In the genomic region with DNA sequence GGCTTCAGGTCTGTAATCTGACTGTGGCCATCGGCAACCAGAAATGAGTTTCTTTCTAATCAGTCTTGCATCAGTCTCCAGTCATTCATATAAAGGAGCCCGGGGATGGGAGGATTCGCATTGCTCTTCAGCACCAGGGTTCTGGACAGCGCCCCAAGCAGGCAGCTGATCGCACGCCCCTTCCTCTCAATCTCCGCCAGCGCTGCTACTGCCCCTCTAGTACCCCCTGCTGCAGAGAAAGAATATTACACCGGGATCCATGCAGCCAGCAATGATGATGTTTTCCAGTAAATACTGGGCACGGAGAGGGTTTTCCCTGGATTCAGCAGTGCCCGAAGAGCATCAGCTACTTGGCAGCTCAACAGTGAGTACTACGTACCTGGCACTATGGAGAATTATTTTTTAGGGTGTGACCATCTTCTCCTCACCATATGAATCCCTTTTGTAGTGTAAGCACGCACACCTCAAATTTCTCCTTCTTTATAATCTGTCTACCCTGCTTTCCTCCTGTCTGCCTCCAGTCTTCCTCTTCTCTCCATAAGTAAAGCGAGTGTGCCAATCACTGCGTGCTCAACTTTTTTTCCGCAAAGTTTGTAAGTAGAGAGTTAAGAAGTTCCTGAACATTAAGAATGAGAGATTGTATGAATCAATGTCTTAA, we compare ENCODE assay signal across 1 cellular context.
TF ChIP-seq lines count a peak whose summit lies in the region.

Gene TPH2 (plus strand): TSS at position 118 of the 658 bp plus-strand sequence. CDS start 142 bp downstream, at position 260.

TF ChIP-seq in WTC11, 78 proteins besides CTCF, POLR2A, EP300 and RAD21 (continued from another document and continues in another):
- TF ChIP-seq ATF6 (CRISPR knock-in tag; IDR thresholded peaks at IDR 0.05) (no peak), EMX1 (CRISPR knock-in tag; IDR thresholded peaks at IDR 0.05) (no peak), IRF1 (CRISPR knock-in tag; IDR thresholded peaks at IDR 0.05) (no peak; the same call in 1 of the 2 replicates), ARID4B (CRISPR knock-in tag; IDR thresholded peaks at IDR 0.05; ENCODE audit: borderline replicate concordance) (peak; percentile 98), TEAD4 (CRISPR knock-in tag; IDR thresholded peaks at IDR 0.05) (peak; percentile 77; the same call in 1 of the 2 replicates), TCF7 (CRISPR knock-in tag; IDR thresholded peaks at IDR 0.05; ENCODE audit: low read depth) (no peak), ZNF121 (CRISPR knock-in tag; IDR thresholded peaks at IDR 0.05) (no peak), ZNF138 (CRISPR knock-in tag; conservative IDR thresholded peaks at IDR 0.05) (no peak), ZNF317 (CRISPR knock-in tag; IDR thresholded peaks at IDR 0.05; ENCODE audit: borderline replicate concordance, low read depth) (no peak), KAT7 (CRISPR knock-in tag; IDR thresholded peaks at IDR 0.05; ENCODE audit: borderline replicate concordance) (no peak), ZNF425 (CRISPR knock-in tag; conservative IDR thresholded peaks at IDR 0.05) (no peak), FOXP1 (CRISPR knock-in tag; IDR thresholded peaks at IDR 0.05; ENCODE audit: borderline replicate concordance) (peak; percentile 86; the same call in 1 of the 2 replicates), CBFB (CRISPR knock-in tag; IDR thresholded peaks at IDR 0.05; ENCODE audit: low read depth) (no peak), SMAD3 (CRISPR knock-in tag; IDR thresholded peaks at IDR 0.05; ENCODE audit: borderline replicate concordance) (peak; percentile 86), ATF2 (CRISPR knock-in tag; IDR thresholded peaks at IDR 0.05; ENCODE audit: borderline replicate concordance, low read depth) (no peak), ZNF416 (CRISPR knock-in tag; IDR thresholded peaks at IDR 0.05) (no peak), SMAD4 (CRISPR knock-in tag; IDR thresholded peaks at IDR 0.05) (no peak), TEAD1 (CRISPR knock-in tag; IDR thresholded peaks at IDR 0.05) (peak; percentile 96), ETV6 (CRISPR knock-in tag; IDR thresholded peaks at IDR 0.05) (peak; percentile 97), ZBTB43 (CRISPR knock-in tag; IDR thresholded peaks at IDR 0.05) (peak; percentile 71; the same call in 1 of the 2 replicates), ZNF532 (CRISPR knock-in tag; IDR thresholded peaks at IDR 0.05; ENCODE audit: borderline replicate concordance) (no peak), SOX15 (CRISPR knock-in tag; IDR thresholded peaks at IDR 0.05) (no peak)
- TF ChIP-seq, protein P1, sequence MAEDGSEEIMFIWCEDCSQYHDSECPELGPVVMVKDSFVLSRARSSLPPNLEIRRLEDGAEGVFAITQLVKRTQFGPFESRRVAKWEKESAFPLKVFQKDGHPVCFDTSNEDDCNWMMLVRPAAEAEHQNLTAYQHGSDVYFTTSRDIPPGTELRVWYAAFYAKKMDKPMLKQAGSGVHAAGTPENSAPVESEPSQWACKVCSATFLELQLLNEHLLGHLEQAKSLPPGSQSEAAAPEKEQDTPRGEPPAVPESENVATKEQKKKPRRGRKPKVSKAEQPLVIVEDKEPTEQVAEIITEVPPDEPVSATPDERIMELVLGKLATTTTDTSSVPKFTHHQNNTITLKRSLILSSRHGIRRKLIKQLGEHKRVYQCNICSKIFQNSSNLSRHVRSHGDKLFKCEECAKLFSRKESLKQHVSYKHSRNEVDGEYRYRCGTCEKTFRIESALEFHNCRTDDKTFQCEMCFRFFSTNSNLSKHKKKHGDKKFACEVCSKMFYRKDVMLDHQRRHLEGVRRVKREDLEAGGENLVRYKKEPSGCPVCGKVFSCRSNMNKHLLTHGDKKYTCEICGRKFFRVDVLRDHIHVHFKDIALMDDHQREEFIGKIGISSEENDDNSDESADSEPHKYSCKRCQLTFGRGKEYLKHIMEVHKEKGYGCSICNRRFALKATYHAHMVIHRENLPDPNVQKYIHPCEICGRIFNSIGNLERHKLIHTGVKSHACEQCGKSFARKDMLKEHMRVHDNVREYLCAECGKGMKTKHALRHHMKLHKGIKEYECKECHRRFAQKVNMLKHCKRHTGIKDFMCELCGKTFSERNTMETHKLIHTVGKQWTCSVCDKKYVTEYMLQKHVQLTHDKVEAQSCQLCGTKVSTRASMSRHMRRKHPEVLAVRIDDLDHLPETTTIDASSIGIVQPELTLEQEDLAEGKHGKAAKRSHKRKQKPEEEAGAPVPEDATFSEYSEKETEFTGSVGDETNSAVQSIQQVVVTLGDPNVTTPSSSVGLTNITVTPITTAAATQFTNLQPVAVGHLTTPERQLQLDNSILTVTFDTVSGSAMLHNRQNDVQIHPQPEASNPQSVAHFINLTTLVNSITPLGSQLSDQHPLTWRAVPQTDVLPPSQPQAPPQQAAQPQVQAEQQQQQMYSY (CRISPR knock-in tag; IDR thresholded peaks at IDR 0.05): no peak
- TF ChIP-seq, protein P2, sequence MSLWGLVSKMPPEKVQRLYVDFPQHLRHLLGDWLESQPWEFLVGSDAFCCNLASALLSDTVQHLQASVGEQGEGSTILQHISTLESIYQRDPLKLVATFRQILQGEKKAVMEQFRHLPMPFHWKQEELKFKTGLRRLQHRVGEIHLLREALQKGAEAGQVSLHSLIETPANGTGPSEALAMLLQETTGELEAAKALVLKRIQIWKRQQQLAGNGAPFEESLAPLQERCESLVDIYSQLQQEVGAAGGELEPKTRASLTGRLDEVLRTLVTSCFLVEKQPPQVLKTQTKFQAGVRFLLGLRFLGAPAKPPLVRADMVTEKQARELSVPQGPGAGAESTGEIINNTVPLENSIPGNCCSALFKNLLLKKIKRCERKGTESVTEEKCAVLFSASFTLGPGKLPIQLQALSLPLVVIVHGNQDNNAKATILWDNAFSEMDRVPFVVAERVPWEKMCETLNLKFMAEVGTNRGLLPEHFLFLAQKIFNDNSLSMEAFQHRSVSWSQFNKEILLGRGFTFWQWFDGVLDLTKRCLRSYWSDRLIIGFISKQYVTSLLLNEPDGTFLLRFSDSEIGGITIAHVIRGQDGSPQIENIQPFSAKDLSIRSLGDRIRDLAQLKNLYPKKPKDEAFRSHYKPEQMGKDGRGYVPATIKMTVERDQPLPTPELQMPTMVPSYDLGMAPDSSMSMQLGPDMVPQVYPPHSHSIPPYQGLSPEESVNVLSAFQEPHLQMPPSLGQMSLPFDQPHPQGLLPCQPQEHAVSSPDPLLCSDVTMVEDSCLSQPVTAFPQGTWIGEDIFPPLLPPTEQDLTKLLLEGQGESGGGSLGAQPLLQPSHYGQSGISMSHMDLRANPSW (CRISPR knock-in tag; conservative IDR thresholded peaks at IDR 0.05; ENCODE audit: low read depth): no peak
